In the genomic region with DNA sequence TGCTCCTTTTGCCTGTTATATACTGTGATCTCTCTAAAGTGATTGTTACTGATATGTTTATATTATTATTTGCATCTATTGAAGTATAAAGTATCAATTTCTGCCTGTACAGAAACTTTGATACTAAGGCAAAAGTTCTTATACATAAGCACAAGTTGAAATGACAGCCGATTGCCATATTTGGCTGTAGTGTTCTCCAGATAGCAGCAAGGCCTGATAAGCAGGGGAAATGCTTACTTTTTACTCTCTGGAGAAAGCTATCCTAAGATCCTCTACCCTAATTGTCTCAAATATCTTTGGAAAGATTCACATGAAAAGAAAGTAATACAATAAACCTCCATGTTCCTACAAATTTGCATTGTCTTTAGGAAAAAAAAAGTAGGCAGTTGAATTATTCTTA, we compare ENCODE assay signal across 1 cellular context.
TF ChIP-seq lines count a peak whose summit lies in the region.

No MANE protein-coding gene starts in this region.

TF ChIP-seq in H1, 55 proteins besides CTCF, POLR2A, EP300 and RAD21:
- TF ChIP-seq SUZ12 (IDR thresholded peaks at IDR 0.05; ENCODE audit: low read length) (no peak), TEAD4 (IDR thresholded peaks at IDR 0.05; ENCODE audit: low read depth, low read length) (no peak), CREB1 (IDR thresholded peaks at IDR 0.05) (no peak), NRF1 (IDR thresholded peaks at IDR 0.05; ENCODE audit: low read depth, low read length) (no peak), SRF (IDR thresholded peaks at IDR 0.05; ENCODE audit: low read depth, low read length) (0 out of 2 replicates have a peak, but pooled peaks have one; percentile 6), MAFK (IDR thresholded peaks at IDR 0.05; ENCODE audit: low read depth, low read length) (no peak)
- TF ChIP-seq, protein P1, sequence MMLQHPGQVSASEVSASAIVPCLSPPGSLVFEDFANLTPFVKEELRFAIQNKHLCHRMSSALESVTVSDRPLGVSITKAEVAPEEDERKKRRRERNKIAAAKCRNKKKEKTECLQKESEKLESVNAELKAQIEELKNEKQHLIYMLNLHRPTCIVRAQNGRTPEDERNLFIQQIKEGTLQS (IDR thresholded peaks at IDR 0.05; ENCODE audit: insufficient read depth, low read depth, low read length), result no peak
